ENCODE assay signal across 15 cellular contexts in the genomic region with DNA sequence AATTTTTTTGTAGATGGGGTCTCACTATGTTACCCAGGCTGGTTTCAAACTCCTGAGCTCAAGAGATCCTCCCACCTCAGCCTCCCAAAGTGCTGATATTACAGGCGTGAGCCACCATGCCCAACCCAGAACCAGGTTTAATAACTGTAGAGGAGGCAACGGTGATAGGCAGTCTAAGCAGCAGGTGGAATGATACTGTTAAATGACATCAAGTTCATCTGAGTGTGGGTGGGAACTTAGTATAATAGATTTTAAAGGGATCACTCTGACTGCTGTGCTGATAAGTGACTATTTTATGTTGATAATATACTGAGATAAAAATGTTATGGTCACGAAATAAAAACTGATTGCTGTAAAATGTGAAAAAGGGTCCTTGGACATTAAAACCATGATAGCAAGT.
"Had no signal": no experiment of that assay in that cellular context is flagged by ENCODE, and none has a peak within 500 bp of the region (broad histone marks: within the 10 kb centered on the region; RNA-seq: fewer than 3 reads in every experiment).

No MANE protein-coding gene starts in this region.

- ATAC-seq: heart left ventricle, left cardiac atrium, sciatic nerve, SK-N-SH treated with all-trans-retinoic acid at 6 μM for 48 hours had no signal

- H3K9me3 Mint-ChIP-seq: memory B cell; neural progenitor cell; stimulated activated naive CD8-positive, alpha-beta T cell treated with anti-CD3 and anti-CD28 coated beads, Interleukin-15, Interleukin-2, amounts not matched to agents 100 ng/mL and 50 ng/mL, for 24 hours had no signal

- H3K27ac Mint-ChIP-seq: activated naive CD8-positive, alpha-beta T cell; neural progenitor cell; stimulated activated naive CD8-positive, alpha-beta T cell treated with anti-CD3 and anti-CD28 coated beads, Interleukin-15, Interleukin-2, amounts not matched to agents 100 ng/mL and 50 ng/mL, for 24 hours had no signal

- H3K4me3 Mint-ChIP-seq: activated naive CD8-positive, alpha-beta T cell; memory B cell; neural progenitor cell; stimulated activated naive CD8-positive, alpha-beta T cell treated with anti-CD3 and anti-CD28 coated beads, Interleukin-15, Interleukin-2, amounts not matched to agents 100 ng/mL and 50 ng/mL, for 24 hours had no signal

- H3K36me3 ChIP-seq: breast epithelium, colonic mucosa, neural progenitor cell had no signal

- H3K9ac ChIP-seq: neural progenitor cell had no signal

- H3K9me3 ChIP-seq: breast epithelium, colonic mucosa, heart left ventricle, tibial artery had no signal

- H3K4me3 ChIP-seq: breast epithelium, colonic mucosa, heart left ventricle, neural progenitor cell, tibial artery had no signal

- H3K36me3 Mint-ChIP-seq: memory B cell had no signal

- H3K27ac ChIP-seq: breast epithelium, colonic mucosa, neural progenitor cell, tibial artery had no signal

- DNase-seq: activated CD4-positive, alpha-beta T cell treated with anti-CD3 and anti-CD28 coated beads, Interleukin-2, amount 50 U/mL, for 48 hours; amniotic stem cell; colonic mucosa; heart left ventricle; islet precursor cell; left cardiac atrium; small intestine had no signal

- H3K4me1 Mint-ChIP-seq: neural progenitor cell had no signal

- H3K4me2 ChIP-seq: neural progenitor cell had no signal

- H3K4me1 ChIP-seq: breast epithelium, colonic mucosa, neural progenitor cell, tibial artery had no signal

- H3K27me3 Mint-ChIP-seq: activated naive CD8-positive, alpha-beta T cell; memory B cell; stimulated activated naive CD8-positive, alpha-beta T cell treated with anti-CD3 and anti-CD28 coated beads, Interleukin-15, Interleukin-2, amounts not matched to agents 100 ng/mL and 50 ng/mL, for 24 hours had no signal

- H3K27me3 ChIP-seq: breast epithelium, colonic mucosa, heart left ventricle, neural progenitor cell, tibial artery had no signal

- H2AFZ ChIP-seq: neural progenitor cell had no signal
